In the genomic region with DNA sequence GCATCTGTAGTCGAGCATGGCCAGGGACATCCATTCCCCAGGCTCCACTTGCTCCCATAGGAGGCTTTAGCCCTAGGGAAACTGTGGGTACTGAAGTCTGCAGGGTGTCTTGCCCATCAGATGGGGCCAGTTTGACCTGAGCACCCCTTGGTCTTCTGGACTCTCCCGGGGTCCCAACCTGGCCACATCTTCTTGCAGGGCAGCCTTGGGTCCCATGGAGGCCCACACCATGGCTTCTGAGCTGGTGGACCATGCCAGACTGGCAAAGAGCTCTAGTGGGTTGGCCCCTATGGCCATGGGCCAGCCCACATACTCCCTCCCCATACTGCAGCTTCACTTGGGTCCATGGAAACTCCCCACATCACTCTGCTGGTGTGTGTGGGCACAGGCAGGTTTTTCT, we compare ENCODE assay signal across 6 cellular contexts.
"Had no signal": no experiment of that assay in that cellular context is flagged by ENCODE, and none has a peak within 500 bp of the region (broad histone marks: within the 10 kb centered on the region; RNA-seq: fewer than 3 reads in every experiment).

No MANE protein-coding gene starts in this region.

- ATAC-seq: HepG2, K562 had no signal

- DNase-seq: IMR-90, KBM-7 had no signal

- H3K27ac ChIP-seq: HL-60 had no signal

- H3K27ac Mint-ChIP-seq: IgD-negative memory B cell had no signal

- H3K4me3 ChIP-seq: K562 had no signal

- H3K36me3 Mint-ChIP-seq: IgD-negative memory B cell had no signal
